11 cellular contexts compared by ENCODE assay signal in the genomic region with DNA sequence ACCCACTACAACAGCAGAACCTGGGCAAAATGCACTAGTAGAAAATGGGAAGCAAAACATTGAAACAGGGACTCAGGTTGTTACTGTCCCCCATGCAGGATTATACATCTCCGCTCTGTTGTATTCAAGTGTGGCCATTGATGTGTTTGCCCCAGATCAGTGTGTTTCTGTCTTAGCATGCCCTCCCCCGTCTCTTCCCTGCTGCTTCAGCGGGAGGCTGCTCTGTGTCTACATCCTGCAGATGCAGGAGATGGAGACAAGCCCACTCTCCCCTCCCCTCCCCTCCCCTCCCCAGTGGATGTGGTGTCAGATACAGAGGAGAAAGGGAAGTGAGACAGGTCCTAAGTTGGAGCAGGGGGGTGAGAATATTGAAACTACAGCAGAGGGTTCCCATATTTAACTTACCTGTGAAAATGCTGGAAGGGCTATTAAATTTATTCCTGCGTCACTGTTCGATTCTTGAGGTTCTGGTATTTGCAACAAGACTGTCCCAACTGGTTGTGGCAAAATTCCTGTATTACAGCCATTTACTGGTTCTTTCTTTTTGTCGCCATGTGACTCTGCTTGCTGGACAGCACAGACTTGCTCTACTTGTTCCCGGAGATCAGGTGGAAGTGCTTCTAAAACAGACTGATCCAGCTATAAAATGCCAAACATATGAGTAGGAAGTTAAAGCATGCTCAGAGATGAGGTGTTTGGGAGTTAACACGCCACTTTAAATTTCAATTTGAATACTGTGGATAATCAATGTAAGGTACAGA.
A peak's percentile ranks its signal among the peaks of the same experiment; 100 is the strongest.
DNase-seq lines count a peak whose midpoint lies in the region; TF ChIP-seq lines count a peak whose summit lies in the region.
"Had no signal": no experiment of that assay in that cellular context is flagged by ENCODE, and none has a peak within 500 bp of the region (broad histone marks: within the 10 kb centered on the region; RNA-seq: fewer than 3 reads in every experiment).

No MANE protein-coding gene starts in this region.

- H3K4me1 ChIP-seq in H9 (ENCODE audit: insufficient read depth, low read length) = no peaks in the 10 kb centered on the region; the same call in 1 of the 2 replicates

- no CpG with 5 or more reads among the region's 8 CpGs for WGBS in H9 (ENCODE audit: extremely low coverage, insufficient read length, low lambda C conversion rate)

- H3K56ac ChIP-seq in H9 (ENCODE audit: insufficient read length, low read depth, low read length) = no peak overlapping the region

- no peaks in the 10 kb centered on the region for H3K9me3 Mint-ChIP-seq in H9
- H3K9me3 Mint-ChIP-seq: CD14-positive monocyte had no signal

- H2BK12ac ChIP-seq in H9 (ENCODE audit: insufficient read length, low read depth, low read length) = no peak overlapping the region

- no peak for TF ChIP-seq CTCF in C4-2B (conservative IDR thresholded peaks at IDR 0.05)
- no peak; the same call in 1 of the 3 replicates for TF ChIP-seq CTCF in H9 (conservative IDR thresholded peaks at IDR 0.05)

- H3K27ac ChIP-seq in C4-2B (peak overlapping the region; percentile 53), H9 (ENCODE audit: insufficient read length, low read depth, low read length) (no peak overlapping the region)
- H3K27ac ChIP-seq: coronary artery had no signal

- H2AFZ ChIP-seq in H9 (ENCODE audit: low read length) = no peak overlapping the region

- no peak overlapping the region for H2BK5ac ChIP-seq in H9 (ENCODE audit: insufficient read length, low read length)

- no peak overlapping the region for H2BK20ac ChIP-seq in H9 (ENCODE audit: low read depth, low read length, poor library complexity, severe bottlenecking)

- no peaks in the 10 kb centered on the region for H3K9me3 ChIP-seq in H9 (ENCODE audit: control insufficient read depth, low read depth, low read length)

- no peak overlapping the region for H3K4ac ChIP-seq in H9 (ENCODE audit: low read depth, low read length)

- no peak overlapping the region for H3K18ac ChIP-seq in H9 (ENCODE audit: insufficient read length, low read depth, low read length)

- H3K27me3 ChIP-seq in H9 (ENCODE audit: insufficient read depth, low read length) = no peaks in the 10 kb centered on the region

- no peak overlapping the region for H3K14ac ChIP-seq in H9 (ENCODE audit: insufficient read depth, low read length)

- no peak overlapping the region for H3K23ac ChIP-seq in H9 (ENCODE audit: insufficient read length, low read depth, low read length)

- no peaks in the 10 kb centered on the region for H3K79me1 ChIP-seq in H9 (ENCODE audit: insufficient read depth, low read depth, low read length, poor library complexity, severe bottlenecking)

- peaks cover 23 to 76% (median 60%) of the 10 kb centered on the region in 3 experiments for H3K36me3 Mint-ChIP-seq in H9 (ENCODE audit: insufficient read depth in 1 of 3, low read depth in 3 of 3)

- DNase-seq in H9 = peak; percentile 36
- DNase-seq in T47D (ENCODE audit: low read depth in 1 of 2, low spot score in 1 of 2) = peak; percentile 16 to 79
- peak; percentile 34 for DNase-seq in kidney tubule cell (ENCODE audit: low spot score)
- no peak for DNase-seq in DMS 273 treated with DMSO at 0.1 percent for 48 hours (lab: John Stamatoyannopoulos, UW)
- no peak for DNase-seq in NCI-H2081 (lab: John Stamatoyannopoulos, UW)
- DNase-seq in D341Med (ENCODE audit: low spot score) = no peak
- DNase-seq in NCI-H1694 treated with DMSO at 0.1 percent for 48 hours (lab: John Stamatoyannopoulos, UW) = no peak
- DNase-seq: NCI-H1417 had no signal

- H3K27me3 Mint-ChIP-seq in H9 (ENCODE audit: low read depth) = no peaks in the 10 kb centered on the region

- no peak overlapping the region for H3K4me2 ChIP-seq in H9 (ENCODE audit: insufficient read depth, insufficient read length, low read length)

- H4K91ac ChIP-seq in H9 (ENCODE audit: insufficient read length, low read depth, low read length) = no peak overlapping the region

- H3K27ac Mint-ChIP-seq in H9 = peak overlapping the region; percentile 21 to 95 (median 90)

- no peaks in the 10 kb centered on the region for H4K20me1 ChIP-seq in H9 (ENCODE audit: control insufficient read depth, insufficient read depth, insufficient read length)

- no peak overlapping the region for H3K9ac ChIP-seq in H9 (ENCODE audit: extremely low read depth, insufficient read length, low read length)

- H4K5ac ChIP-seq in H9 (ENCODE audit: insufficient read length, low read depth, low read length) = no peak overlapping the region

- no peak overlapping the region for H2BK120ac ChIP-seq in H9 (ENCODE audit: low read depth, low read length, poor library complexity, severe bottlenecking)

- no peak overlapping the region for H3T11ph ChIP-seq in H9 (ENCODE audit: low read length)

- H2BK15ac ChIP-seq in H9 (ENCODE audit: low read depth, low read length) = no peak overlapping the region

- no peak overlapping the region for H2AK5ac ChIP-seq in H9 (ENCODE audit: insufficient read length, low read length)

- peaks cover 26 to 30% of the 10 kb centered on the region in 2 experiments for H3K4me1 Mint-ChIP-seq in H9
- H3K4me1 Mint-ChIP-seq: CD14-positive monocyte had no signal

- H3K4me3 Mint-ChIP-seq in H9 = peak overlapping the region in 1 of 2 experiments; percentile 13; a peak in 1 of 5 replicates
- H3K4me3 Mint-ChIP-seq: CD14-positive monocyte had no signal

- in situ Hi-C loops in T47D (cut with HindIII; ENCODE audit: low pct_unique_long_range_greater_than_20kb, low sequenced_read_pairs) = no loop called here

- no peaks in the 10 kb centered on the region for H3K23me2 ChIP-seq in H9 (ENCODE audit: insufficient read length, low read depth, low read length, poor library complexity, severe bottlenecking)

- no peaks in the 10 kb centered on the region for H3K79me2 ChIP-seq in H9 (ENCODE audit: insufficient read depth, low read length)

- H4K8ac ChIP-seq in H9 (replicated peaks; ENCODE audit: insufficient read length, low read depth, low read length) = no peak overlapping the region

Comparison
In these comparisons a context has a peak if more than half of its experiments do, and no peak if none do; other contexts are left out.
1. DNase-seq: peak in H9 (single experiment), T47D (2 of 2) and kidney tubule cell (single experiment); none in DMS 273 treated with DMSO at 0.1 percent for 48 hours (single experiment), NCI-H2081 (0 of 2), D341Med (single experiment) and NCI-H1694 treated with DMSO at 0.1 percent for 48 hours (single experiment).